18 cellular contexts compared by ENCODE assay signal in genomic region chr16:47008174-47008573, GRCh38. TPM values are rescaled to one million over a fixed set of nuclear protein-coding genes. Genes with fewer than 3 reads are reported as not detected.
A peak's percentile ranks its signal among the peaks of the same experiment; 100 is the strongest.
DNase-seq lines count a peak whose midpoint lies in the region; ATAC-seq lines count a peak whose summit lies in the region.
"Had no signal": no experiment of that assay in that cellular context is flagged by ENCODE, and none has a peak within 500 bp of the region (broad histone marks: within the 10 kb centered on the region; RNA-seq: fewer than 3 reads in every experiment).

No MANE protein-coding gene starts in this region.

- peak; percentile 17 for DNase-seq in EL
- peak; percentile 12 for DNase-seq in NCI-H226
- DNase-seq in dermis blood vessel endothelial cell: peak; percentile 33
- peak; percentile 5 for DNase-seq in non-pigmented ciliary epithelial cell (ENCODE audit: low read depth)
- no peak for DNase-seq in hippocampal formation (lab: John Stamatoyannopoulos, UW)
- no peak for DNase-seq in superior temporal gyrus (ENCODE audit: extremely low spot score)
- DNase-seq: CD8-positive, alpha-beta T cell; DND-41; GDM1; Kasumi-1; MM.1S; NCI-H1048; NCI-H1417 treated with DMSO at 0.1 percent for 48 hours; NCI-H187; PC-9; RPMI8226; SHP77 treated with DMSO at 0.1 percent for 48 hours had no signal

- ATAC-seq in HG03520 (IDR thresholded peaks at IDR 0.05; ENCODE audit: unreplicated experiment): no peak
- ATAC-seq: CD8-positive, alpha-beta T cell had no signal

RNA-seq across cellular contexts. Expression of gene DNAJA2, which starts 34.7 kb away (rescaled TPM):
- 82.6 and 92.1 TPM in 2 replicates for total RNA-seq in dermis blood vessel endothelial cell

Comparison
In these comparisons a context has a peak if more than half of its experiments do, and no peak if none do; other contexts are left out.
1. DNase-seq: peak in EL (single experiment), NCI-H226 (single experiment), dermis blood vessel endothelial cell (single experiment) and non-pigmented ciliary epithelial cell (single experiment); none in hippocampal formation (0 of 2) and superior temporal gyrus (single experiment).